In the genomic region with DNA sequence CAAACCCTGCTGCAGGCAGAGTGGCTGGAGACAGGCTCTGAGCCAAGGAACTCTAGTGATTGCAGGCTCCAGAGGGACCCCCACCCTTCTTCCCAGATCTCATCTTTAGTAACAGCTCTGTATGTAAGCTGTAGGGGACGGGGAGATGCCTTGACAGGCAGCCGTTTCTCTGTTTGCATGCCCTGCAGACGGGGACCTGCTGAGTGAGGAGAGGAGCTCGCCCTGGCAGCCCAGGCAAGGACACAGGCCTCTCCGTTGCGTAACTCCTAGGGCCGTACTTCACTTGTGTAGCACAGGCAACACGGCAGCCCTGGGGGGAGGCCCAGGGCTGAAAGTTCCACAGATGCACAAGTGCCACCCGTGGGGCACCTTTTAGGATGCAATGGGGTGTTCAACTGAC, we compare ENCODE assay signal across 16 cellular contexts. TPM values are rescaled to one million over a fixed set of nuclear protein-coding genes. Genes with fewer than 3 reads are reported as not detected.
DNase-seq lines count a peak whose midpoint lies in the region; ATAC-seq and TF ChIP-seq lines count a peak whose summit lies in the region.
"Had no signal": no experiment of that assay in that cellular context is flagged by ENCODE, and none has a peak within 500 bp of the region (broad histone marks: within the 10 kb centered on the region; RNA-seq: fewer than 3 reads in every experiment).

No MANE protein-coding gene starts in this region.

- no peaks in the 10 kb centered on the region for H3K36me3 ChIP-seq in heart left ventricle
- no peaks in the 10 kb centered on the region for H3K36me3 ChIP-seq in trophoblast cell (ENCODE audit: control insufficient read depth in 1 of 2, insufficient read depth in 2 of 2, low read length in 2 of 2)

- H3K4me1 ChIP-seq in heart left ventricle (peaks cover 0 to 4% (median 0%) of the 10 kb centered on the region in 12 donors), trophoblast cell (ENCODE audit: control insufficient read depth in 1 of 2, insufficient read depth in 2 of 2, low read length in 2 of 2) (peaks cover 0 to 5% of the 10 kb centered on the region in 2 experiments)
- H3K4me1 ChIP-seq: A549 had no signal

- no peak overlapping the region for H3K9ac ChIP-seq in trophoblast cell (ENCODE audit: low read length)

- intact Hi-C loops in heart left ventricle (cut with DNase I), result no loop called here
- intact Hi-C loops in left cardiac atrium (cut with DNase I), result no loop called here

- TF ChIP-seq CTCF in heart left ventricle (IDR thresholded peaks at IDR 0.05), result no peak

- ATAC-seq in heart left ventricle (peak in 3 of 4 donors; percentile 50 to 79 (median 76)), left cardiac atrium (no peak)
- ATAC-seq: A549 had no signal

- H3K4me3 ChIP-seq in heart left ventricle, result no peak overlapping the region
- peak overlapping the region; percentile 28 for H3K4me3 ChIP-seq in trophoblast cell (ENCODE audit: low read depth, low read length)
- H3K4me3 ChIP-seq: A549 had no signal

- no peaks in the 10 kb centered on the region for H3K79me1 ChIP-seq in trophoblast cell (ENCODE audit: low read length)

- DNase-seq in heart left ventricle (peak in 2 of 5 donors; percentile 41 to 47), left cardiac atrium (no peak), cerebellar cortex (ENCODE audit: low spot score) (peak; percentile 65), trophoblast cell (no peak), COLO668 (lab: John Stamatoyannopoulos, UW; ENCODE audit: unreplicated experiment) (no peak)
- no peak for DNase-seq in activated CD4-positive, CD25-positive, alpha-beta regulatory T cell treated with anti-CD3 and anti-CD28 coated beads, Interleukin-2, amount 50 U/mL, for 72 hours
- DNase-seq in stimulated activated CD4-positive, alpha-beta T cell treated with anti-CD3 and anti-CD28 coated beads, Interleukin-15, amount 100 ng/mL, for 24 hours, result no peak
- DNase-seq: AML-193; Calu3; CD4-positive, CD25-positive, alpha-beta regulatory T cell; DND-41; NCI-H187 treated with DMSO at 0.1 percent for 48 hours; NCI-H2171 treated with DMSO at 0.1 percent for 48 hours had no signal

- TF ChIP-seq POLR2A in heart left ventricle (IDR thresholded peaks at IDR 0.05), result no peak

- H2AFZ ChIP-seq in trophoblast cell (ENCODE audit: insufficient read depth, low read length, poor library complexity), result no peak overlapping the region

- no peak overlapping the region for H2AK5ac ChIP-seq in trophoblast cell (ENCODE audit: low read length)

- H2BK5ac ChIP-seq in trophoblast cell (ENCODE audit: low read depth, low read length, poor library complexity), result no peak overlapping the region

- no peaks in the 10 kb centered on the region for H3K9me3 ChIP-seq in heart left ventricle
- H3K9me3 ChIP-seq in trophoblast cell (ENCODE audit: insufficient read depth, low read depth, low read length), result peaks cover 2% of the 10 kb centered on the region
- H3K9me3 ChIP-seq: A549 had no signal

- H3K79me2 ChIP-seq in trophoblast cell (ENCODE audit: control insufficient read depth, insufficient read depth, low read length, poor library complexity), result no peaks in the 10 kb centered on the region

- no peak overlapping the region for H4K91ac ChIP-seq in trophoblast cell (ENCODE audit: low read depth, low read length)

- H2BK120ac ChIP-seq in trophoblast cell (ENCODE audit: insufficient read depth, low read length, poor library complexity), result no peak overlapping the region

- H3K4ac ChIP-seq in trophoblast cell (ENCODE audit: low read depth, low read length), result no peak overlapping the region

- no peak overlapping the region for H3K27ac ChIP-seq in heart left ventricle
- no peak overlapping the region for H3K27ac ChIP-seq in trophoblast cell (ENCODE audit: low read depth, low read length)
- H3K27ac ChIP-seq: A549 had no signal

- H3K14ac ChIP-seq in trophoblast cell (ENCODE audit: low read length), result no peak overlapping the region

- H3K27me3 ChIP-seq in heart left ventricle, result peaks cover 0 to 3% (median 0%) of the 10 kb centered on the region in 9 donors
- no peaks in the 10 kb centered on the region for H3K27me3 ChIP-seq in trophoblast cell (ENCODE audit: insufficient read depth, low read length)

- 56 to 68% (median 68%) methylated on average over 9 of the region's 9 CpGs for WGBS in heart left ventricle, 4 donors
- no CpG with 5 or more reads among the region's 9 CpGs for WGBS in trophoblast cell (ENCODE audit: extremely low coverage, insufficient coverage, insufficient read length)

- no peak for TF ChIP-seq RAD21 in Ishikawa (IDR thresholded peaks at IDR 0.05; ENCODE audit: low read depth)

- no peak for TF ChIP-seq EP300 in Ishikawa (IDR thresholded peaks at IDR 0.05; ENCODE audit: borderline replicate concordance)

- H3K4me2 ChIP-seq in trophoblast cell (ENCODE audit: low read length), result no peak overlapping the region
- H3K4me2 ChIP-seq: A549 had no signal

- H4K12ac ChIP-seq in trophoblast cell (ENCODE audit: low read depth, low read length), result no peak overlapping the region

- no peak overlapping the region for H3K23ac ChIP-seq in trophoblast cell (ENCODE audit: low read length)

- no peak overlapping the region for H4K8ac ChIP-seq in trophoblast cell (ENCODE audit: low read depth, low read length)

- H2BK12ac ChIP-seq in trophoblast cell (ENCODE audit: low read length), result no peak overlapping the region

- no peak overlapping the region for H3K18ac ChIP-seq in trophoblast cell (ENCODE audit: low read length)

TF ChIP-seq in Ishikawa, 13 proteins besides CTCF, POLR2A, EP300 and RAD21:
- TF ChIP-seq CEBPB (IDR thresholded peaks at IDR 0.05), result 0 out of 2 replicates have a peak, but pooled peaks have one; percentile 27
- TF ChIP-seq, protein P1, sequence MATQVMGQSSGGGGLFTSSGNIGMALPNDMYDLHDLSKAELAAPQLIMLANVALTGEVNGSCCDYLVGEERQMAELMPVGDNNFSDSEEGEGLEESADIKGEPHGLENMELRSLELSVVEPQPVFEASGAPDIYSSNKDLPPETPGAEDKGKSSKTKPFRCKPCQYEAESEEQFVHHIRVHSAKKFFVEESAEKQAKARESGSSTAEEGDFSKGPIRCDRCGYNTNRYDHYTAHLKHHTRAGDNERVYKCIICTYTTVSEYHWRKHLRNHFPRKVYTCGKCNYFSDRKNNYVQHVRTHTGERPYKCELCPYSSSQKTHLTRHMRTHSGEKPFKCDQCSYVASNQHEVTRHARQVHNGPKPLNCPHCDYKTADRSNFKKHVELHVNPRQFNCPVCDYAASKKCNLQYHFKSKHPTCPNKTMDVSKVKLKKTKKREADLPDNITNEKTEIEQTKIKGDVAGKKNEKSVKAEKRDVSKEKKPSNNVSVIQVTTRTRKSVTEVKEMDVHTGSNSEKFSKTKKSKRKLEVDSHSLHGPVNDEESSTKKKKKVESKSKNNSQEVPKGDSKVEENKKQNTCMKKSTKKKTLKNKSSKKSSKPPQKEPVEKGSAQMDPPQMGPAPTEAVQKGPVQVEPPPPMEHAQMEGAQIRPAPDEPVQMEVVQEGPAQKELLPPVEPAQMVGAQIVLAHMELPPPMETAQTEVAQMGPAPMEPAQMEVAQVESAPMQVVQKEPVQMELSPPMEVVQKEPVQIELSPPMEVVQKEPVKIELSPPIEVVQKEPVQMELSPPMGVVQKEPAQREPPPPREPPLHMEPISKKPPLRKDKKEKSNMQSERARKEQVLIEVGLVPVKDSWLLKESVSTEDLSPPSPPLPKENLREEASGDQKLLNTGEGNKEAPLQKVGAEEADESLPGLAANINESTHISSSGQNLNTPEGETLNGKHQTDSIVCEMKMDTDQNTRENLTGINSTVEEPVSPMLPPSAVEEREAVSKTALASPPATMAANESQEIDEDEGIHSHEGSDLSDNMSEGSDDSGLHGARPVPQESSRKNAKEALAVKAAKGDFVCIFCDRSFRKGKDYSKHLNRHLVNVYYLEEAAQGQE (IDR thresholded peaks at IDR 0.05; ENCODE audit: low read depth), result no peak

RNA-seq across cellular contexts. Expression of gene SLC6A17, which starts 14.7 kb away (rescaled TPM):
- total RNA-seq in heart left ventricle, result under 1 TPM in 7 of 9 donors, not detected in 2; 0.07 to 0.50 (median 0.32) TPM
- under 1 TPM in 1 of 2 donors, not detected in 1; 0.15 TPM for polyA plus RNA-seq in heart left ventricle
- total RNA-seq in left cardiac atrium, result under 1 TPM in 1 of 2 donors, not detected in 1; 0.13 TPM
- 0.04 and 0.07 TPM in 2 replicates for polyA plus RNA-seq in trophoblast cell (2013)
- total RNA-seq: CD4-positive, CD25-positive, alpha-beta regulatory T cell; NCI-H460 had no signal
- polyA plus RNA-seq: CD4-positive, CD25-positive, alpha-beta regulatory T cell had no signal

RNA-seq across cellular contexts. Expression of gene KCNC4, which starts 45.2 kb away (rescaled TPM):
- total RNA-seq in heart left ventricle (10 to 100 TPM in 3 of 9 donors, 1 to 10 TPM in 6; 4.9 to 15.2 (median 6.7) TPM), left cardiac atrium (1 to 10 TPM; 8.7 to 8.8 TPM)
- polyA plus RNA-seq in heart left ventricle, result 1 to 10 TPM; 2.4 to 3.1 TPM
- 0.83 and 1.00 TPM in 2 replicates for polyA plus RNA-seq in trophoblast cell (2013)

RNA-seq across cellular contexts. Expression of gene UBL4B, which starts 52.7 kb away (rescaled TPM):
- total RNA-seq in heart left ventricle, result not detected
- polyA plus RNA-seq in heart left ventricle, result under 1 TPM in 1 of 2 donors, not detected in 1; 0.11 TPM
- total RNA-seq in left cardiac atrium, result not detected
- not detected in 2 replicates for polyA plus RNA-seq in trophoblast cell (2013)
- total RNA-seq: Calu3; CD4-positive, CD25-positive, alpha-beta regulatory T cell; NCI-H460 had no signal
- polyA plus RNA-seq: A549; CD4-positive, CD25-positive, alpha-beta regulatory T cell had no signal

Comparison
In these comparisons a context has a peak if more than half of its experiments do, and no peak if none do; other contexts are left out.
1. ATAC-seq: peak in heart left ventricle (3 of 4); none in left cardiac atrium (0 of 2).